ENCODE assay signal across 1 cellular context in genomic region chr15:79310985-79311900, GRCh38.
TF ChIP-seq lines count a peak whose summit lies in the region.

Gene TMED3, plus strand, starts transcription at chr15:79311112. Its CDS starts 138 bp downstream, at chr15:79311250.

TF ChIP-seq in HepG2, 621 proteins besides CTCF, POLR2A, EP300 and RAD21 (continued from another document and continues in another):
- peak; percentile 94; the same call in 1 of the 2 replicates for TF ChIP-seq ZNF337 (CRISPR knock-in tag; IDR thresholded peaks at IDR 0.05; ENCODE audit: borderline replicate concordance, low read depth)
- TF ChIP-seq ARNT2 (CRISPR knock-in tag; IDR thresholded peaks at IDR 0.05; ENCODE audit: low read depth), result peak; percentile 58; the same call in 1 of the 2 replicates
- peak; percentile 60; the same call in 1 of the 2 replicates for TF ChIP-seq ZSCAN21 (CRISPR knock-in tag; IDR thresholded peaks at IDR 0.05; ENCODE audit: borderline replicate concordance)
- TF ChIP-seq CHCHD3 (CRISPR knock-in tag; IDR thresholded peaks at IDR 0.05), result 0 out of 2 replicates have a peak, but pooled peaks have one; percentile 14
- peak; percentile 92 for TF ChIP-seq ZNF543 (CRISPR knock-in tag; IDR thresholded peaks at IDR 0.05)
- peak; percentile 39 for TF ChIP-seq XRCC5 (optimal IDR thresholded peaks at IDR 0.05; ENCODE audit: low read length)
- TF ChIP-seq CEBPG (CRISPR knock-in tag; IDR thresholded peaks at IDR 0.05), result 0 out of 2 replicates have a peak, but pooled peaks have one; percentile 9
- TF ChIP-seq ZBTB42 (CRISPR knock-in tag; IDR thresholded peaks at IDR 0.05), result no peak; the same call in 1 of the 2 replicates
- TF ChIP-seq HDAC1 (CRISPR knock-in tag; IDR thresholded peaks at IDR 0.05), result peak; percentile 72
- TF ChIP-seq POLR2AphosphoS2 (IDR thresholded peaks at IDR 0.05; ENCODE audit: low read depth, low read length), result no peak
- TF ChIP-seq ZKSCAN8 (CRISPR knock-in tag; IDR thresholded peaks at IDR 0.05; ENCODE audit: borderline replicate concordance), result peak; percentile 59; the same call in 1 of the 2 replicates
- TF ChIP-seq ZNF746 (CRISPR knock-in tag; IDR thresholded peaks at IDR 0.05), result 0 out of 2 replicates have a peak, but pooled peaks have one; percentile 51
- TF ChIP-seq, protein P1, sequence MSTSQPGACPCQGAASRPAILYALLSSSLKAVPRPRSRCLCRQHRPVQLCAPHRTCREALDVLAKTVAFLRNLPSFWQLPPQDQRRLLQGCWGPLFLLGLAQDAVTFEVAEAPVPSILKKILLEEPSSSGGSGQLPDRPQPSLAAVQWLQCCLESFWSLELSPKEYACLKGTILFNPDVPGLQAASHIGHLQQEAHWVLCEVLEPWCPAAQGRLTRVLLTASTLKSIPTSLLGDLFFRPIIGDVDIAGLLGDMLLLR (CRISPR knock-in tag; IDR thresholded peaks at IDR 0.05), result 0 out of 2 replicates have a peak, but pooled peaks have one; percentile 49
- TF ChIP-seq ZNF772 (CRISPR knock-in tag; IDR thresholded peaks at IDR 0.05), result peak; percentile 80; the same call in 1 of the 2 replicates
- TF ChIP-seq ARID2 (CRISPR knock-in tag; IDR thresholded peaks at IDR 0.05; ENCODE audit: borderline replicate concordance), result peak; percentile 71; the same call in 1 of the 2 replicates
- no peak for TF ChIP-seq ZNF263 (CRISPR knock-in tag; IDR thresholded peaks at IDR 0.05)
- no peak; the same call in 1 of the 2 replicates for TF ChIP-seq ZNF253 (CRISPR knock-in tag; IDR thresholded peaks at IDR 0.05; ENCODE audit: borderline replicate concordance)
- TF ChIP-seq BHLHE40 (IDR thresholded peaks at IDR 0.05; ENCODE audit: low read length), result no peak
- peak; percentile 85; the same call in 1 of the 2 replicates for TF ChIP-seq WIZ (CRISPR knock-in tag; IDR thresholded peaks at IDR 0.05)
- 0 out of 2 replicates have a peak, but pooled peaks have one; percentile 35 for TF ChIP-seq ZNF619 (CRISPR knock-in tag; IDR thresholded peaks at IDR 0.05)
- peak; percentile 56; the same call in 1 of the 2 replicates for TF ChIP-seq ISL2 (CRISPR knock-in tag; IDR thresholded peaks at IDR 0.05)
- TF ChIP-seq ZNF205 (CRISPR knock-in tag; IDR thresholded peaks at IDR 0.05), result peak; percentile 44; the same call in 1 of the 2 replicates
- 0 out of 2 replicates have a peak, but pooled peaks have one; percentile 51 for TF ChIP-seq SMYD3 (CRISPR knock-in tag; IDR thresholded peaks at IDR 0.05)
- TF ChIP-seq NFRKB (IDR thresholded peaks at IDR 0.05), result no peak
- TF ChIP-seq ZNF550 (CRISPR knock-in tag; IDR thresholded peaks at IDR 0.05; ENCODE audit: borderline replicate concordance), result no peak
- no peak for TF ChIP-seq SSRP1 (CRISPR knock-in tag; IDR thresholded peaks at IDR 0.05)
- TF ChIP-seq, protein P2, sequence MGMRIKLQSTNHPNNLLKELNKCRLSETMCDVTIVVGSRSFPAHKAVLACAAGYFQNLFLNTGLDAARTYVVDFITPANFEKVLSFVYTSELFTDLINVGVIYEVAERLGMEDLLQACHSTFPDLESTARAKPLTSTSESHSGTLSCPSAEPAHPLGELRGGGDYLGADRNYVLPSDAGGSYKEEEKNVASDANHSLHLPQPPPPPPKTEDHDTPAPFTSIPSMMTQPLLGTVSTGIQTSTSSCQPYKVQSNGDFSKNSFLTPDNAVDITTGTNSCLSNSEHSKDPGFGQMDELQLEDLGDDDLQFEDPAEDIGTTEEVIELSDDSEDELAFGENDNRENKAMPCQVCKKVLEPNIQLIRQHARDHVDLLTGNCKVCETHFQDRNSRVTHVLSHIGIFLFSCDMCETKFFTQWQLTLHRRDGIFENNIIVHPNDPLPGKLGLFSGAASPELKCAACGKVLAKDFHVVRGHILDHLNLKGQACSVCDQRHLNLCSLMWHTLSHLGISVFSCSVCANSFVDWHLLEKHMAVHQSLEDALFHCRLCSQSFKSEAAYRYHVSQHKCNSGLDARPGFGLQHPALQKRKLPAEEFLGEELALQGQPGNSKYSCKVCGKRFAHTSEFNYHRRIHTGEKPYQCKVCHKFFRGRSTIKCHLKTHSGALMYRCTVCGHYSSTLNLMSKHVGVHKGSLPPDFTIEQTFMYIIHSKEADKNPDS (CRISPR knock-in tag; IDR thresholded peaks at IDR 0.05), result 0 out of 2 replicates have a peak, but pooled peaks have one; percentile 36
- TF ChIP-seq SP1 (IDR thresholded peaks at IDR 0.05), result no peak
- TF ChIP-seq SP1 (CRISPR knock-in tag; IDR thresholded peaks at IDR 0.05), result no peak
- peak; percentile 35; the same call in 1 of the 2 replicates for TF ChIP-seq ARID5B (CRISPR knock-in tag; IDR thresholded peaks at IDR 0.05)
- peak; percentile 32; the same call in 1 of the 2 replicates for TF ChIP-seq MED13 (CRISPR knock-in tag; IDR thresholded peaks at IDR 0.05)
- TF ChIP-seq ZNF280B (CRISPR knock-in tag; IDR thresholded peaks at IDR 0.05; ENCODE audit: borderline replicate concordance), result 0 out of 2 replicates have a peak, but pooled peaks have one; percentile 33
- TF ChIP-seq SETDB1 (CRISPR knock-in tag; IDR thresholded peaks at IDR 0.05; ENCODE audit: borderline replicate concordance), result 0 out of 2 replicates have a peak, but pooled peaks have one; percentile 14
- 0 out of 2 replicates have a peak, but pooled peaks have one; percentile 15 for TF ChIP-seq KDM4B (CRISPR knock-in tag; IDR thresholded peaks at IDR 0.05)
- TF ChIP-seq BRCA1 (CRISPR knock-in tag; IDR thresholded peaks at IDR 0.05), result 0 out of 2 replicates have a peak, but pooled peaks have one; percentile 43
- 0 out of 2 replicates have a peak, but pooled peaks have one; percentile 21 for TF ChIP-seq RARA (CRISPR knock-in tag; IDR thresholded peaks at IDR 0.05)
- peak; percentile 15; the same call in 1 of the 2 replicates for TF ChIP-seq STAG1 (CRISPR knock-in tag; IDR thresholded peaks at IDR 0.05)
- peak; percentile 95 for TF ChIP-seq ZNF430 (CRISPR knock-in tag; IDR thresholded peaks at IDR 0.05)
- no peak for TF ChIP-seq SMARCC2 (IDR thresholded peaks at IDR 0.05)
- TF ChIP-seq ZBTB7B (CRISPR knock-in tag; IDR thresholded peaks at IDR 0.05), result peak; percentile 63
- TF ChIP-seq, protein P3, sequence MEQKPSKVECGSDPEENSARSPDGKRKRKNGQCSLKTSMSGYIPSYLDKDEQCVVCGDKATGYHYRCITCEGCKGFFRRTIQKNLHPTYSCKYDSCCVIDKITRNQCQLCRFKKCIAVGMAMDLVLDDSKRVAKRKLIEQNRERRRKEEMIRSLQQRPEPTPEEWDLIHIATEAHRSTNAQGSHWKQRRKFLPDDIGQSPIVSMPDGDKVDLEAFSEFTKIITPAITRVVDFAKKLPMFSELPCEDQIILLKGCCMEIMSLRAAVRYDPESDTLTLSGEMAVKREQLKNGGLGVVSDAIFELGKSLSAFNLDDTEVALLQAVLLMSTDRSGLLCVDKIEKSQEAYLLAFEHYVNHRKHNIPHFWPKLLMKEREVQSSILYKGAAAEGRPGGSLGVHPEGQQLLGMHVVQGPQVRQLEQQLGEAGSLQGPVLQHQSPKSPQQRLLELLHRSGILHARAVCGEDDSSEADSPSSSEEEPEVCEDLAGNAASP (CRISPR knock-in tag; IDR thresholded peaks at IDR 0.05; ENCODE audit: borderline replicate concordance), result peak; percentile 15; the same call in 1 of the 2 replicates
- TF ChIP-seq, protein P4, sequence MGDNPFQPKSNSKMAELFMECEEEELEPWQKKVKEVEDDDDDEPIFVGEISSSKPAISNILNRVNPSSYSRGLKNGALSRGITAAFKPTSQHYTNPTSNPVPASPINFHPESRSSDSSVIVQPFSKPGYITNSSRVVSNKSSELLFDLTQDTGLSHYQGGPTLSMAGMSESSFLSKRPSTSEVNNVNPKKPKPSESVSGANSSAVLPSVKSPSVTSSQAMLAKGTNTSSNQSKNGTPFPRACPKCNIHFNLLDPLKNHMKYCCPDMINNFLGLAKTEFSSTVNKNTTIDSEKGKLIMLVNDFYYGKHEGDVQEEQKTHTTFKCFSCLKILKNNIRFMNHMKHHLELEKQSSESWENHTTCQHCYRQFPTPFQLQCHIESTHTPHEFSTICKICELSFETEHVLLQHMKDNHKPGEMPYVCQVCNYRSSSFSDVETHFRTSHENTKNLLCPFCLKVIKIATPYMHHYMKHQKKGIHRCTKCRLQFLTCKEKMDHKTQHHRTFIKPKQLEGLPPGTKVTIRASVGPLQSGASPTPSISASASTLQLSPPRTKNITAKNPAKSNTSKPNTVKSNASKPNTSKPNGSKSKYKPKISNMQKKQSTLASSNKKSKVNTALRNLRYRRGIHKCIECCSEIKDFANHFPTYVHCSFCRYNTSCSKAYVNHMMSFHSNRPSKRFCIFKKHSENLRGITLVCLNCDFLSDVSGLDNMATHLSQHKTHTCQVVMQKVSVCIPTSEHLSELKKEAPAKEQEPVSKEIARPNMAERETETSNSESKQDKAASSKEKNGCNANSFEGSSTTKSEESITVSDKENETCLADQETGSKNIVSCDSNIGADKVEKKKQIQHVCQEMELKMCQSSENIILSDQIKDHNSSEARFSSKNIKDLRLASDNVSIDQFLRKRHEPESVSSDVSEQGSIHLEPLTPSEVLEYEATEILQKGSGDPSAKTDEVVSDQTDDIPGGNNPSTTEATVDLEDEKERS (CRISPR knock-in tag; IDR thresholded peaks at IDR 0.05), result 0 out of 2 replicates have a peak, but pooled peaks have one; percentile 40
- peak; percentile 72; the same call in 1 of the 2 replicates for TF ChIP-seq SRY (CRISPR knock-in tag; IDR thresholded peaks at IDR 0.05)
- peak; percentile 85 for TF ChIP-seq MXD1 (CRISPR knock-in tag; IDR thresholded peaks at IDR 0.05)
- TF ChIP-seq KDM5B (CRISPR knock-in tag; IDR thresholded peaks at IDR 0.05; ENCODE audit: borderline replicate concordance), result peak; percentile 84; the same call in 1 of the 2 replicates
- TF ChIP-seq ERF (CRISPR knock-in tag; IDR thresholded peaks at IDR 0.05), result peak; percentile 74
- peak; percentile 58; the same call in 1 of the 2 replicates for TF ChIP-seq HOXD1 (CRISPR knock-in tag; IDR thresholded peaks at IDR 0.05)
- TF ChIP-seq JUND (CRISPR knock-in tag; IDR thresholded peaks at IDR 0.05), result no peak
- TF ChIP-seq ELF3 (CRISPR knock-in tag; IDR thresholded peaks at IDR 0.05), result peak; percentile 92
- TF ChIP-seq U2AF2 (IDR thresholded peaks at IDR 0.05; ENCODE audit: low read depth, low read length), result no peak
- TF ChIP-seq MEF2D (CRISPR knock-in tag; IDR thresholded peaks at IDR 0.05), result no peak
- TF ChIP-seq, protein P5, sequence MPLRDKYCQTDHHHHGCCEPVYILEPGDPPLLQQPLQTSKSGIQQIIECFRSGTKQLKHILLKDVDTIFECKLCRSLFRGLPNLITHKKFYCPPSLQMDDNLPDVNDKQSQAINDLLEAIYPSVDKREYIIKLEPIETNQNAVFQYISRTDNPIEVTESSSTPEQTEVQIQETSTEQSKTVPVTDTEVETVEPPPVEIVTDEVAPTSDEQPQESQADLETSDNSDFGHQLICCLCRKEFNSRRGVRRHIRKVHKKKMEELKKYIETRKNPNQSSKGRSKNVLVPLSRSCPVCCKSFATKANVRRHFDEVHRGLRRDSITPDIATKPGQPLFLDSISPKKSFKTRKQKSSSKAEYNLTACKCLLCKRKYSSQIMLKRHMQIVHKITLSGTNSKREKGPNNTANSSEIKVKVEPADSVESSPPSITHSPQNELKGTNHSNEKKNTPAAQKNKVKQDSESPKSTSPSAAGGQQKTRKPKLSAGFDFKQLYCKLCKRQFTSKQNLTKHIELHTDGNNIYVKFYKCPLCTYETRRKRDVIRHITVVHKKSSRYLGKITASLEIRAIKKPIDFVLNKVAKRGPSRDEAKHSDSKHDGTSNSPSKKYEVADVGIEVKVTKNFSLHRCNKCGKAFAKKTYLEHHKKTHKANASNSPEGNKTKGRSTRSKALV (CRISPR knock-in tag; IDR thresholded peaks at IDR 0.05), result peak; percentile 66
- TF ChIP-seq KMT2B (CRISPR knock-in tag; IDR thresholded peaks at IDR 0.05), result peak; percentile 80
- no peak for TF ChIP-seq PRPF4 (IDR thresholded peaks at IDR 0.05; ENCODE audit: low read depth, low read length, poor library complexity, severe bottlenecking)
- no peak for TF ChIP-seq ZNF839 (CRISPR knock-in tag; IDR thresholded peaks at IDR 0.05; ENCODE audit: borderline replicate concordance)
- peak; percentile 82; the same call in 1 of the 2 replicates for TF ChIP-seq MTA1 (CRISPR knock-in tag; IDR thresholded peaks at IDR 0.05; ENCODE audit: borderline replicate concordance)
